Comparison of ENCODE assay signal across 17 cellular contexts in genomic region chr2:237682901-237683670, GRCh38. TPM values are rescaled to one million over a fixed set of nuclear protein-coding genes. Genes with fewer than 3 reads are reported as not detected.
A peak's percentile ranks its signal among the peaks of the same experiment; 100 is the strongest.
DNase-seq lines count a peak whose midpoint lies in the region; ATAC-seq and TF ChIP-seq lines count a peak whose summit lies in the region.
"Had no signal": no experiment of that assay in that cellular context is flagged by ENCODE, and none has a peak within 500 bp of the region (broad histone marks: within the 10 kb centered on the region; RNA-seq: fewer than 3 reads in every experiment).

No MANE protein-coding gene starts in this region.

- no peak for TF ChIP-seq EP300 in gastroesophageal sphincter (IDR thresholded peaks at IDR 0.05)

- H3K27me3 ChIP-seq in Peyer's patch: no peaks in the 10 kb centered on the region
- no peaks in the 10 kb centered on the region for H3K27me3 ChIP-seq in gastroesophageal sphincter
- no peaks in the 10 kb centered on the region for H3K27me3 ChIP-seq in upper lobe of right lung
- H3K27me3 ChIP-seq: suprapubic skin had no signal

- intact Hi-C loops in upper lobe of right lung (cut with DNase I): no loop called here

- H3K4me3 ChIP-seq in Peyer's patch (no peak overlapping the region), gastroesophageal sphincter (no peak overlapping the region), upper lobe of right lung (peak overlapping the region; percentile 8)
- H3K4me3 ChIP-seq: suprapubic skin had no signal

- peak overlapping the region in 1 of 4 donors; percentile 3 for H3K27ac ChIP-seq in Peyer's patch
- peak overlapping the region in 3 of 4 donors; percentile 24 to 69 (median 58) for H3K27ac ChIP-seq in gastroesophageal sphincter
- peak overlapping the region; percentile 24 for H3K27ac ChIP-seq in upper lobe of right lung
- H3K27ac ChIP-seq: suprapubic skin had no signal

- peak in 2 of 3 donors; percentile 3 to 54 for DNase-seq in Peyer's patch
- peak; percentile 82 for DNase-seq in mesenteric fat pad (ENCODE audit: low spot score)
- DNase-seq in upper lobe of right lung: peak; percentile 80
- no peak for DNase-seq in NCI-H2081 treated with DMSO at 0.1 percent for 48 hours (lab: John Stamatoyannopoulos, UW)
- DNase-seq in H4 (ENCODE audit: low spot score): no peak
- no peak for DNase-seq in NCI-H2171 treated with DMSO at 0.1 percent for 48 hours (lab: John Stamatoyannopoulos, UW)
- DNase-seq: activated CD8-positive, alpha-beta T cell treated with anti-CD3 and anti-CD28 coated beads for 36 hours; activated naive CD8-positive, alpha-beta T cell treated with anti-CD3 and anti-CD28 coated beads, Interleukin-2, amount 10 ng/mL, durations not matched to agents 7 days and 5 days; DMS153; NCI-H1694 treated with DMSO at 0.1 percent for 48 hours; NCI-H345; occipital lobe; stimulated activated CD4-positive, alpha-beta T cell treated with anti-CD3 and anti-CD28 coated beads, Interleukin-4, amount 100 ng/mL, for 1 hour; T-helper 1 cell had no signal

- H3K36me3 ChIP-seq in Peyer's patch (no peaks in the 10 kb centered on the region), gastroesophageal sphincter (peaks cover 0 to 4% of the 10 kb centered on the region in 2 donors), upper lobe of right lung (no peaks in the 10 kb centered on the region)
- H3K36me3 ChIP-seq: suprapubic skin had no signal

- TF ChIP-seq POLR2A in Peyer's patch (IDR thresholded peaks at IDR 0.05): no peak
- no peak for TF ChIP-seq POLR2A in gastroesophageal sphincter (IDR thresholded peaks at IDR 0.05)

- H3K4me1 ChIP-seq in Peyer's patch (peaks cover 0 to 10% (median 2%) of the 10 kb centered on the region in 4 donors), gastroesophageal sphincter (peaks cover 1 to 56% (median 9%) of the 10 kb centered on the region in 3 donors), upper lobe of right lung (peaks cover 32% of the 10 kb centered on the region)

- no peak for ATAC-seq in gastroesophageal sphincter
- peak; percentile 53 for ATAC-seq in upper lobe of right lung
- ATAC-seq: activated CD8-positive, alpha-beta T cell treated with anti-CD3 and anti-CD28 coated beads for 36 hours; right cardiac atrium had no signal

- TF ChIP-seq CTCF in Peyer's patch (IDR thresholded peaks at IDR 0.05) (no peak), gastroesophageal sphincter (IDR thresholded peaks at IDR 0.05) (no peak), upper lobe of right lung (IDR thresholded peaks at IDR 0.05) (no peak)

- no peaks in the 10 kb centered on the region for H3K9me3 ChIP-seq in Peyer's patch
- H3K9me3 ChIP-seq in gastroesophageal sphincter: no peaks in the 10 kb centered on the region
- no peaks in the 10 kb centered on the region for H3K9me3 ChIP-seq in upper lobe of right lung
- H3K9me3 ChIP-seq: suprapubic skin had no signal

- 91 to 95% methylated on average over 8 to 9 of the region's 18 CpGs for WGBS in gastroesophageal sphincter (ENCODE audit: low coverage in 1 of 2), 2 donors

RNA-seq across cellular contexts. Expression of gene LRRFIP1, which starts 55.7 kb away (rescaled TPM):
- total RNA-seq in Peyer's patch: 100 to 1,000 TPM; 114 to 182 (median 135) TPM
- total RNA-seq in gastroesophageal sphincter: 100 to 1,000 TPM; 164 to 225 (median 179) TPM
- total RNA-seq in mesenteric fat pad: 144 TPM
- 178 TPM for total RNA-seq in upper lobe of right lung
- total RNA-seq in H4 (2014; rRNA removed; shearing (Covaris generic)): 19.0 and 21.5 TPM in 2 replicates

Comparison
In these comparisons a context has a peak if more than half of its experiments do, and no peak if none do; other contexts are left out.
1. DNase-seq: peak in Peyer's patch (2 of 3), mesenteric fat pad (single experiment) and upper lobe of right lung (single experiment); none in NCI-H2081 treated with DMSO at 0.1 percent for 48 hours (single experiment), H4 (single experiment) and NCI-H2171 treated with DMSO at 0.1 percent for 48 hours (single experiment).